ENCODE assay signal across 11 cellular contexts in the genomic region with DNA sequence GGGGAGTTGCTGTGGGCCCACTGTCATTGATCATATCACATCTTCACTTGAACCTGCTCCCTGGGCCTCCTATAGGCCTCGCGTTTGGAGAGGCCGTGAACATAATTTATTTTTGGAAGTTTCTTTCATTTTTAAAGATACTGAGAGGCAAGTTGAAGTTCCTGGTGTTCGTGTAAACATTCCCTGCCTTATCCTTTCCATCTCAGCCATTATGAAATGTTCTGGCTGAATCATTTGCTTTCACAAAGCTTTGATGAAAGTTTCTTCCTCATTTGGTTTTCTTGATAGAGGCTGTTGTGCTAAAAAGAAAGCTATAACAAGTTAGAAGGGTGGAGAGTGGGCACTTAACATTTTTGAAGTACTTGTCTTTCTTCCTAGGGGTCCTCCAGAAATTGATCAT. TPM values are rescaled to one million over a fixed set of nuclear protein-coding genes. Genes with fewer than 3 reads are reported as not detected.
DNase-seq lines count a peak whose midpoint lies in the region; ATAC-seq and TF ChIP-seq lines count a peak whose summit lies in the region.
"Had no signal": no experiment of that assay in that cellular context is flagged by ENCODE, and none has a peak within 500 bp of the region (broad histone marks: within the 10 kb centered on the region; RNA-seq: fewer than 3 reads in every experiment).

No MANE protein-coding gene starts in this region.

- H3K27me3 ChIP-seq in BJ (ENCODE audit: control insufficient read depth, insufficient read depth, low read length) = no peaks in the 10 kb centered on the region
- H3K27me3 ChIP-seq: neutrophil had no signal

- DNase-seq in BJ (ENCODE audit: low read depth) (peak; percentile 73), NCI-H226 (peak; percentile 8), epithelial cell of prostate (ENCODE audit: low read depth, low spot score) (peak; percentile 14), osteocyte (ENCODE audit: extremely low spot score, unreplicated experiment) (no peak), ACHN (no peak), NCI-H82 treated with DMSO at 0.1 percent for 48 hours (lab: John Stamatoyannopoulos, UW; ENCODE audit: unreplicated experiment) (no peak)
- DNase-seq: T-helper 2 cell had no signal

- POLR2A ChIA-PET in BJ (lab: Charles Lee) = no interaction called here

- H3K4me3 Mint-ChIP-seq in osteocyte (ENCODE audit: unreplicated experiment) = no peak overlapping the region

- no peaks in the 10 kb centered on the region; the same call in 1 of the 2 replicates for H3K36me3 ChIP-seq in BJ (ENCODE audit: control insufficient read depth, insufficient read depth, low read length)
- H3K36me3 ChIP-seq: neutrophil had no signal

- no peaks in the 10 kb centered on the region for H3K9me3 Mint-ChIP-seq in osteocyte (ENCODE audit: unreplicated experiment)

- in situ Hi-C loops in ACHN (cut with HindIII; ENCODE audit: low pct_ligation_motif_present, low pct_unique_long_range_greater_than_20kb, low sequenced_read_pairs) = no loop called here

- peak overlapping the region; percentile 75 for H3K27ac ChIP-seq in epithelial cell of prostate
- H3K27ac ChIP-seq: KMS-11, neutrophil had no signal

- ATAC-seq in HG03571 (IDR thresholded peaks at IDR 0.05; ENCODE audit: unreplicated experiment) (no peak), GM18867 (IDR thresholded peaks at IDR 0.05; ENCODE audit: unreplicated experiment) (no peak)

- peak overlapping the region; percentile 80 for H3K27ac Mint-ChIP-seq in osteocyte (ENCODE audit: unreplicated experiment)

- TF ChIP-seq CTCF in BJ (IDR thresholded peaks at IDR 0.05; ENCODE audit: insufficient read depth, low read depth, low read length) (no peak), osteocyte (IDR thresholded peaks at IDR 0.05) (no peak)

- H3K4me1 Mint-ChIP-seq in osteocyte (ENCODE audit: unreplicated experiment) = peaks cover 47% of the 10 kb centered on the region

- no peak overlapping the region for H3K4me3 ChIP-seq in BJ (ENCODE audit: low read depth, low read length)

- H3K36me3 Mint-ChIP-seq in osteocyte (ENCODE audit: unreplicated experiment) = no peaks in the 10 kb centered on the region

- CTCF ChIA-PET in BJ (lab: Yijun Ruan, JAX) = interaction anchor here (0.8 to 5.1 kb wide), 5 partner anchors 68 to 846 kb away, joined by 3 to 28 read pairs (median 4); no protein-coding TSS in a partner anchor

- H3K27me3 Mint-ChIP-seq in osteocyte (ENCODE audit: unreplicated experiment) = no peaks in the 10 kb centered on the region

RNA-seq across cellular contexts. Expression of a gene that starts 15.5 kb away (rescaled TPM):
- 23.1 and 48.4 TPM in 2 replicates for polyA plus RNA-seq in BJ (2011; rRNA removed)
- 16.1 and 19.2 TPM in 2 replicates for polyA minus RNA-seq in BJ (2011; rRNA and poly(A)+ RNA removed)
- total RNA-seq in osteocyte = 68.1 and 81.6 TPM in 2 replicates

Comparison
In these comparisons a context has a peak if more than half of its experiments do, and no peak if none do; other contexts are left out.
1. DNase-seq: peak in BJ (single experiment), NCI-H226 (single experiment) and epithelial cell of prostate (single experiment); none in osteocyte (single experiment), ACHN (single experiment) and NCI-H82 treated with DMSO at 0.1 percent for 48 hours (single experiment).